Comparison of ENCODE assay signal across 2 cellular contexts in the genomic region with DNA sequence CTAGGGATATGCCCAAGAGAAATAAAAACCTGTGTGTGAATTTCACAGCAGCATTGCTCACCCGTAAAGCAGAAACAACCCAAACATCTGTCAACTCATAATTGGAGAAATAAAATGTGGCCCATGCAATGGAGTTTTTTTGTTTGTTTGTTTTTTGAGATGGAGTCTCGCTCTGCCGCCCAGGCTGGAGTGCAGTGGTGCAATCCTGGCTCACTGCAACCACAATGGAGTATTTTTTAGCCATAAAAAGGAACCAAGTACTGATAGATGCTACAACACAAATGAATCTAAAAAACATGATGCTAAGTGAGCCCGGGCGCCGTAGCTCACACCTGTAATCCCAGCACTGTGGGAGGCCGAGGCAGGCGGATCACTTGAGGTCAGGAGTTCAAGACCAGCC. TPM values are rescaled to one million over a fixed set of nuclear protein-coding genes. Genes with fewer than 3 reads are reported as not detected.
"Had no signal": no experiment of that assay in that cellular context is flagged by ENCODE, and none has a peak within 500 bp of the region (broad histone marks: within the 10 kb centered on the region; RNA-seq: fewer than 3 reads in every experiment).

No MANE protein-coding gene starts in this region.

RNA-seq across cellular contexts. Expression of gene TESC, which starts 41.6 kb away (rescaled TPM):
- total RNA-seq: naive thymus-derived CD8-positive, alpha-beta T cell; osteocyte had no signal
